Comparison of ENCODE assay signal across 13 cellular contexts in genomic region chr16:85418978-85419491, GRCh38.
A peak's percentile ranks its signal among the peaks of the same experiment; 100 is the strongest.
DNase-seq lines count a peak whose midpoint lies in the region; ATAC-seq, FAIRE-seq and TF ChIP-seq lines count a peak whose summit lies in the region.
"Had no signal": no experiment of that assay in that cellular context is flagged by ENCODE, and none has a peak within 500 bp of the region (broad histone marks: within the 10 kb centered on the region; RNA-seq: fewer than 3 reads in every experiment).

No MANE protein-coding gene starts in this region.

- TF ChIP-seq EP300 in HepG2 (IDR thresholded peaks at IDR 0.05; ENCODE audit: low read depth in 2 of 2, low read length in 2 of 2), result no peak
- TF ChIP-seq EP300 in HepG2 (CRISPR knock-in tag; IDR thresholded peaks at IDR 0.05; ENCODE audit: borderline replicate concordance), result no peak

- TF ChIP-seq POLR2A in HepG2 (IDR thresholded peaks at IDR 0.05; ENCODE audit: insufficient read depth in 1 of 2, low read depth in 2 of 2, low read length in 2 of 2), result no peak

- no peaks in the 10 kb centered on the region for H3K36me3 ChIP-seq in A673 (ENCODE audit: insufficient read depth, low read length, poor library complexity, severe bottlenecking)
- no peaks in the 10 kb centered on the region for H3K36me3 ChIP-seq in DND-41 (ENCODE audit: insufficient read depth, low read length)
- no peaks in the 10 kb centered on the region for H3K36me3 ChIP-seq in HepG2 (replicated peaks in 1 of 2; ENCODE audit: control insufficient read depth in 1 of 2, insufficient read depth in 2 of 2, low read length in 2 of 2)
- H3K36me3 ChIP-seq in small intestine (ENCODE audit: control insufficient read depth in 2 of 2, insufficient read depth in 2 of 2, low read length in 2 of 2), result no peaks in the 10 kb centered on the region
- no peaks in the 10 kb centered on the region for H3K36me3 ChIP-seq in brain microvascular endothelial cell (replicated peaks)
- H3K36me3 ChIP-seq: SJSA1 had no signal

- ATAC-seq in DND-41 (ENCODE audit: insufficient read depth, low read depth) (no peak), HepG2 (no peak), GM21717 (IDR thresholded peaks at IDR 0.05; ENCODE audit: unreplicated experiment) (no peak)

- no peak overlapping the region for H2AFZ ChIP-seq in DND-41 (ENCODE audit: low read depth, low read length)
- no peak overlapping the region for H2AFZ ChIP-seq in HepG2 (ENCODE audit: low read length)

- TF ChIP-seq CTCF in A673 (conservative IDR thresholded peaks at IDR 0.05; ENCODE audit: low read depth, low read length) (0 out of 2 replicates have a peak, but pooled peaks have one; percentile 14), DND-41 (IDR thresholded peaks at IDR 0.05; ENCODE audit: borderline replicate concordance, extremely low read depth, low read length, poor library complexity, severe bottlenecking) (peak; percentile 36), HepG2 (CRISPR knock-in tag; IDR thresholded peaks at IDR 0.05) (peak; percentile 40), brain microvascular endothelial cell (IDR thresholded peaks at IDR 0.05; ENCODE audit: low read depth, low read length, missing control alignments) (no peak)

- H3K4me1 ChIP-seq in A673 (ENCODE audit: insufficient read depth, low read length, poor library complexity, severe bottlenecking), result peaks cover 27% of the 10 kb centered on the region
- peaks cover 16% of the 10 kb centered on the region for H3K4me1 ChIP-seq in DND-41 (ENCODE audit: insufficient read depth, low read length)
- peaks cover 46% of the 10 kb centered on the region for H3K4me1 ChIP-seq in HepG2 (ENCODE audit: insufficient read depth, low read length)
- peaks cover 0 to 3% of the 10 kb centered on the region in 2 donors for H3K4me1 ChIP-seq in small intestine (ENCODE audit: control insufficient read depth in 2 of 2, insufficient read depth in 1 of 2, low read depth in 1 of 2, low read length in 1 of 2)

- FAIRE-seq in HepG2 (lab: Jason Lieb, UNC) (no peak), small intestine (lab: Jason Lieb, UNC) (no peak)
- FAIRE-seq: frontal cortex had no signal

- POLR2A ChIA-PET in A673 (lab: Charles Lee; ENCODE audit: low non-redundant PET), result no interaction called here
- POLR2A ChIA-PET in HepG2 (lab: Yijun Ruan, JAX), result no interaction called here

- H3K27ac ChIP-seq in A673 (ENCODE audit: low read depth, low read length, poor library complexity, severe bottlenecking) (no peak overlapping the region), DND-41 (ENCODE audit: low read length) (peak overlapping the region; percentile 45; the same call in 1 of the 2 replicates), HepG2 (ENCODE audit: extremely low read length, insufficient read depth, low read length) (no peak overlapping the region), small intestine (ENCODE audit: low read depth in 1 of 2, low read length in 1 of 2) (no peak overlapping the region), brain microvascular endothelial cell (no peak overlapping the region)
- H3K27ac ChIP-seq: KMS-11, SJSA1 had no signal

- 74% methylated on average over 15 of the region's 17 CpGs for WGBS in HepG2 (ENCODE audit: low lambda C conversion rate)
- 77 to 90% (median 80%) methylated on average over 17 of the region's 17 CpGs for WGBS in small intestine, 3 donors

- no peaks in the 10 kb centered on the region for H4K20me1 ChIP-seq in DND-41 (ENCODE audit: insufficient read depth, low read length)
- peaks cover 14% of the 10 kb centered on the region; the same call in 1 of the 2 replicates for H4K20me1 ChIP-seq in HepG2 (ENCODE audit: insufficient read depth, low read length)

- no peak overlapping the region for H3K4me2 ChIP-seq in DND-41 (ENCODE audit: insufficient read depth, low read length)
- H3K4me2 ChIP-seq in HepG2 (ENCODE audit: low read depth, low read length), result no peak overlapping the region
- H3K4me2 ChIP-seq: KMS-11 had no signal

- H3K79me2 ChIP-seq in DND-41 (ENCODE audit: insufficient read depth, low read length) (no peaks in the 10 kb centered on the region), HepG2 (ENCODE audit: insufficient read depth, low read length) (no peaks in the 10 kb centered on the region)

- BruUV-seq in A673 (replicated peaks; lab: Mats Ljungman, UMichigan), result no TSS peak
- BruUV-seq in HepG2 (replicated peaks; lab: Mats Ljungman, UMichigan), result no TSS peak

- DNase-seq in A673 (ENCODE audit: low spot score) (no peak), DND-41 (peak; percentile 20), RPMI8226 (peak; percentile 2), HepG2 (ENCODE audit: low spot score) (no peak), LoVo (ENCODE audit: low spot score) (no peak), small intestine (no peak), brain microvascular endothelial cell (no peak)
- DNase-seq: CD4-positive, alpha-beta memory T cell; cortex of kidney had no signal

- H3K4me3 ChIP-seq in A673 (ENCODE audit: low read depth, low read length, poor library complexity, severe bottlenecking) (no peak overlapping the region), DND-41 (ENCODE audit: low read depth in 1 of 2, low read length in 2 of 2) (no peak overlapping the region), HepG2 (replicated peaks in 1 of 3; ENCODE audit: insufficient read depth in 1 of 3, low read depth in 2 of 3, low read length in 3 of 3) (no peak overlapping the region), small intestine (ENCODE audit: low read depth in 1 of 2, low read length in 2 of 2) (no peak overlapping the region), brain microvascular endothelial cell (ENCODE audit: low read depth, low read length) (no peak overlapping the region)
- H3K4me3 ChIP-seq: SJSA1 had no signal

- CTCF ChIA-PET in A673 (lab: Charles Lee) (interaction anchor here (1.2 to 2.5 kb wide), 3 partner anchors 12 to 197 kb away, joined by 5 to 10 read pairs (median 9); no protein-coding TSS in a partner anchor), HepG2 (lab: Yijun Ruan, JAX; ENCODE audit: low intra/inter-chr PET ratio, low total read pairs) (interaction anchor here (1.2 to 4.2 kb wide), 2 partner anchors 28 to 192 kb away, joined by 3 to 93 read pairs; partner anchors contain the start of gene GSE1)

- H3K9me3 ChIP-seq in A673 (ENCODE audit: low read depth, low read length, poor library complexity, severe bottlenecking) (no peaks in the 10 kb centered on the region), DND-41 (ENCODE audit: insufficient read depth, low read length, severe bottlenecking) (peaks cover under 1% of the 10 kb centered on the region), HepG2 (ENCODE audit: low read length) (no peaks in the 10 kb centered on the region), small intestine (ENCODE audit: control insufficient read depth, low read depth) (no peaks in the 10 kb centered on the region)
- H3K9me3 ChIP-seq: SJSA1 had no signal

- H3K9ac ChIP-seq in DND-41 (ENCODE audit: low read depth, low read length), result no peak overlapping the region
- H3K9ac ChIP-seq in HepG2 (ENCODE audit: insufficient read depth, low read depth, low read length), result no peak overlapping the region
- H3K9ac ChIP-seq: KMS-11 had no signal

- no peak for TF ChIP-seq RAD21 in HepG2 (CRISPR knock-in tag; IDR thresholded peaks at IDR 0.05)

- H3K27me3 ChIP-seq in A673 (replicated peaks; ENCODE audit: insufficient read depth, low read depth, low read length, poor library complexity) (no peaks in the 10 kb centered on the region), DND-41 (ENCODE audit: insufficient read depth, low read length, poor library complexity) (no peaks in the 10 kb centered on the region), HepG2 (ENCODE audit: control insufficient read depth in 1 of 2, insufficient read depth in 2 of 2, low read length in 2 of 2) (peaks cover 3 to 5% of the 10 kb centered on the region in 2 experiments; a peak in 3 of 5 replicates), small intestine (ENCODE audit: control insufficient read depth in 2 of 2, insufficient read depth in 2 of 2, low read length in 2 of 2) (no peaks in the 10 kb centered on the region), brain microvascular endothelial cell (replicated peaks) (no peaks in the 10 kb centered on the region)
- H3K27me3 ChIP-seq: SJSA1 had no signal

- in situ Hi-C loops in HepG2 (cut with HindIII; ENCODE audit: extremely low pct_ligation_motif_present, low pct_unique_long_range_greater_than_20kb), result no loop called here
- in situ Hi-C loops in brain microvascular endothelial cell (cut with HindIII; ENCODE audit: low pct_ligation_motif_present, low sequenced_read_pairs), result no loop called here

- intact Hi-C loops in A673 (cut with micrococcal nuclease; ENCODE audit: unreplicated experiment) (no loop called here), HepG2 (cut with micrococcal nuclease; ENCODE audit: unreplicated experiment) (no loop called here)

TF ChIP-seq in HepG2, 621 proteins besides CTCF, POLR2A, EP300 and RAD21:
- TF ChIP-seq HDAC6 (IDR thresholded peaks at IDR 0.05; ENCODE audit: low read depth, low read length), result no peak

Comparison
In these comparisons a context has a peak if more than half of its experiments do, and no peak if none do; other contexts are left out.
1. DNase-seq: peak in DND-41 (single experiment) and RPMI8226 (single experiment); none in A673 (single experiment), HepG2 (single experiment), LoVo (single experiment), small intestine (single experiment) and brain microvascular endothelial cell (single experiment).